ENCODE assay signal across 15 cellular contexts in genomic region chrX:45903781-45904201, GRCh38.
DNase-seq lines count a peak whose midpoint lies in the region; ATAC-seq and TF ChIP-seq lines count a peak whose summit lies in the region.
"Had no signal": no experiment of that assay in that cellular context is flagged by ENCODE, and none has a peak within 500 bp of the region (broad histone marks: within the 10 kb centered on the region; RNA-seq: fewer than 3 reads in every experiment).

No MANE protein-coding gene starts in this region.

- H3K4me3 ChIP-seq in suprapubic skin, result no peak overlapping the region
- H3K4me3 ChIP-seq: esophagus muscularis mucosa, ovary had no signal

- H3K27me3 Mint-ChIP-seq in progenitor cell of endocrine pancreas (no peaks in the 10 kb centered on the region), chondrocyte (ENCODE audit: low read depth) (no peaks in the 10 kb centered on the region)
- H3K27me3 Mint-ChIP-seq: CD4-positive, alpha-beta memory T cell had no signal

- H3K4me1 Mint-ChIP-seq in progenitor cell of endocrine pancreas (ENCODE audit: low read depth) (peaks cover 8% of the 10 kb centered on the region), chondrocyte (ENCODE audit: low read depth) (peaks cover 8% of the 10 kb centered on the region)
- H3K4me1 Mint-ChIP-seq: activated naive CD8-positive, alpha-beta T cell treated with anti-CD3 and anti-CD28 coated beads for 36 hours; CD4-positive, alpha-beta memory T cell had no signal

- TF ChIP-seq POLR2A in suprapubic skin (IDR thresholded peaks at IDR 0.05), result no peak

- no peaks in the 10 kb centered on the region for H3K9me3 ChIP-seq in suprapubic skin
- H3K9me3 ChIP-seq: esophagus muscularis mucosa, ovary had no signal

- WGBS in suprapubic skin, result 40% methylated on average over 5 of the region's 5 CpGs

- no peak overlapping the region for H3K4me3 Mint-ChIP-seq in progenitor cell of endocrine pancreas (ENCODE audit: low read depth)
- no peak overlapping the region for H3K4me3 Mint-ChIP-seq in chondrocyte (ENCODE audit: unreplicated experiment)
- H3K4me3 Mint-ChIP-seq: activated naive CD8-positive, alpha-beta T cell treated with anti-CD3 and anti-CD28 coated beads for 36 hours; CD4-positive, alpha-beta memory T cell had no signal

- no peak for TF ChIP-seq EP300 in suprapubic skin (IDR thresholded peaks at IDR 0.05)

- no peak for TF ChIP-seq CTCF in progenitor cell of endocrine pancreas (IDR thresholded peaks at IDR 0.05; ENCODE audit: unreplicated experiment)
- TF ChIP-seq CTCF in suprapubic skin (IDR thresholded peaks at IDR 0.05), result no peak
- no peak for TF ChIP-seq CTCF in chondrocyte (IDR thresholded peaks at IDR 0.05)

- no peaks in the 10 kb centered on the region for H3K36me3 ChIP-seq in suprapubic skin
- H3K36me3 ChIP-seq: esophagus muscularis mucosa, ovary had no signal

- DNase-seq in NCI-H2081 (lab: John Stamatoyannopoulos, UW) (peak; percentile 23 to 66), NCI-H2081 treated with DMSO at 0.1 percent for 48 hours (lab: John Stamatoyannopoulos, UW) (no peak), NCI-H524 (lab: John Stamatoyannopoulos, UW) (peak; percentile 90 to 94), ecto neural progenitor cell (ENCODE audit: low spot score) (peak; percentile 46), progenitor cell of endocrine pancreas (ENCODE audit: low spot score, unreplicated experiment) (no peak), suprapubic skin (ENCODE audit: low spot score in 2 of 2) (no peak), chondrocyte (ENCODE audit: low spot score) (no peak)
- DNase-seq: 8988T; activated naive CD8-positive, alpha-beta T cell treated with anti-CD3 and anti-CD28 coated beads for 36 hours; CD4-positive, alpha-beta memory T cell; ovary; SHP77 treated with DMSO at 0.1 percent for 48 hours had no signal

- ATAC-seq in GM21367 (IDR thresholded peaks at IDR 0.05; ENCODE audit: unreplicated experiment), result no peak
- ATAC-seq: HCT116 had no signal

- no peak overlapping the region for H3K27ac ChIP-seq in suprapubic skin
- H3K27ac ChIP-seq: esophagus muscularis mucosa, ovary had no signal

- H3K27ac Mint-ChIP-seq in progenitor cell of endocrine pancreas (peak overlapping the region; percentile 75), chondrocyte (ENCODE audit: unreplicated experiment) (no peak overlapping the region)
- H3K27ac Mint-ChIP-seq: activated naive CD8-positive, alpha-beta T cell treated with anti-CD3 and anti-CD28 coated beads for 36 hours; CD4-positive, alpha-beta memory T cell had no signal

- H3K4me1 ChIP-seq in suprapubic skin, result no peaks in the 10 kb centered on the region

- H3K27me3 ChIP-seq in suprapubic skin, result no peaks in the 10 kb centered on the region
- H3K27me3 ChIP-seq: esophagus muscularis mucosa, ovary had no signal

- H3K9me3 Mint-ChIP-seq in progenitor cell of endocrine pancreas (ENCODE audit: low read depth) (peaks cover 34% of the 10 kb centered on the region), chondrocyte (ENCODE audit: low read depth) (peaks cover 2% of the 10 kb centered on the region)
- H3K9me3 Mint-ChIP-seq: activated naive CD8-positive, alpha-beta T cell treated with anti-CD3 and anti-CD28 coated beads for 36 hours; CD4-positive, alpha-beta memory T cell had no signal

- H3K36me3 Mint-ChIP-seq in progenitor cell of endocrine pancreas (ENCODE audit: insufficient read depth) (no peaks in the 10 kb centered on the region), chondrocyte (ENCODE audit: low read depth) (no peaks in the 10 kb centered on the region)
- H3K36me3 Mint-ChIP-seq: activated naive CD8-positive, alpha-beta T cell treated with anti-CD3 and anti-CD28 coated beads for 36 hours; CD4-positive, alpha-beta memory T cell had no signal

Comparison
In these comparisons a context has a peak if more than half of its experiments do, and no peak if none do; other contexts are left out.
1. DNase-seq: peak in NCI-H2081 (2 of 2), NCI-H524 (2 of 2) and ecto neural progenitor cell (single experiment); none in NCI-H2081 treated with DMSO at 0.1 percent for 48 hours (single experiment), progenitor cell of endocrine pancreas (single experiment), suprapubic skin (0 of 2) and chondrocyte (single experiment).